ENCODE assay signal across 12 cellular contexts in the genomic region with DNA sequence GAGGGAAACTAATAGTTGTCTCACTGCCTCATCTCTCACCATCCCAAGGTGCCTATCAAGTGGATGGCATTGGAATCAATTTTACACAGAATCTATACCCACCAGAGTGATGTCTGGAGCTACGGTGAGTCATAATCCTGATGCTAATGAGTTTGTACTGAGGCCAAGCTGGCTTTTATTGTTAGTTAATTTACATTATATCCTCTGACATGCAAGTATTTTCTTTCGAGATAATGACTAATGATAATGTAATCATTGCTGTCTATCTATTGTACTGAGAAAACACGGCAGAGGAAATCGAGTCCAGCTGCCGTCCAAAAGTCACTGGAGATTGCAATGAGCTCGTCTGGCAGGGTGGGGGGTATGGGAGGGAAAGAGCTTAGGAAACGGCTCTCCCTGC.
A peak's percentile ranks its signal among the peaks of the same experiment; 100 is the strongest.
DNase-seq lines count a peak whose midpoint lies in the region; ATAC-seq and TF ChIP-seq lines count a peak whose summit lies in the region.
"Had no signal": no experiment of that assay in that cellular context is flagged by ENCODE, and none has a peak within 500 bp of the region (broad histone marks: within the 10 kb centered on the region; RNA-seq: fewer than 3 reads in every experiment).

No MANE protein-coding gene starts in this region.

- H3K9ac ChIP-seq in SK-N-SH, result peak overlapping the region; percentile 54; the same call in 1 of the 2 replicates

- TF ChIP-seq EP300 in SK-N-SH (IDR thresholded peaks at IDR 0.05; ENCODE audit: borderline replicate concordance in 1 of 2, low read depth in 1 of 2, low read length in 1 of 2) (peak; percentile 99 to 100), tibial nerve (IDR thresholded peaks at IDR 0.05) (no peak)

- H3K4me1 ChIP-seq in SK-N-SH (ENCODE audit: control insufficient read depth in 1 of 2, insufficient read depth in 2 of 2, low read depth in 1 of 2, low read length in 1 of 2), result peaks cover 45 to 48% of the 10 kb centered on the region in 2 experiments
- peaks cover 1 to 36% (median 5%) of the 10 kb centered on the region in 4 donors for H3K4me1 ChIP-seq in tibial nerve

- no peak overlapping the region for H3K4me3 ChIP-seq in SK-N-SH (ENCODE audit: low read depth in 2 of 2, low read length in 1 of 2)
- H3K4me3 ChIP-seq in foreskin fibroblast (ENCODE audit: low read depth in 1 of 2, low read length in 2 of 2), result no peak overlapping the region
- no peak overlapping the region for H3K4me3 ChIP-seq in tibial nerve
- H3K4me3 ChIP-seq: A549, thoracic aorta had no signal

- POLR2A ChIA-PET in SK-N-SH (lab: Yijun Ruan, JAX), result interaction anchor here (0.6 to 2.3 kb wide), 3 partner anchors 20 to 431 kb away, joined by 3 to 14 read pairs (median 8); no protein-coding TSS in a partner anchor

- 7% methylated on average over 7 of the region's 7 CpGs for WGBS in SK-N-SH (ENCODE audit: low lambda C conversion rate)
- WGBS in tibial nerve, 2 donors, result 27 to 34% methylated on average over 7 of the region's 7 CpGs

- H3K36me3 ChIP-seq in SK-N-SH (replicated peaks in 1 of 2; ENCODE audit: control insufficient read depth in 1 of 2, insufficient read depth in 2 of 2, low read length in 1 of 2) (peaks cover 9 to 61% of the 10 kb centered on the region in 2 experiments), tibial nerve (peaks cover 0 to 8% (median 0%) of the 10 kb centered on the region in 3 donors)

- peaks cover 52% of the 10 kb centered on the region for H3F3A ChIP-seq in SK-N-SH (replicated peaks; ENCODE audit: insufficient read depth)

- no peak for ATAC-seq in HG03045 (IDR thresholded peaks at IDR 0.05; ENCODE audit: unreplicated experiment)
- ATAC-seq in GM19324 (IDR thresholded peaks at IDR 0.05; ENCODE audit: low FRiP score, unreplicated experiment), result no peak

- no peaks in the 10 kb centered on the region; the same call in 1 of the 2 replicates for H4K20me1 ChIP-seq in SK-N-SH (ENCODE audit: insufficient read depth)

- peaks cover 9% of the 10 kb centered on the region; the same call in 1 of the 2 replicates for H3K79me2 ChIP-seq in SK-N-SH (ENCODE audit: insufficient read depth)

- in situ Hi-C loops in GM13976 (cut with MboI; ENCODE audit: low sequenced_read_pairs, unreplicated experiment), result no loop called here

- H3K9me3 ChIP-seq in SK-N-SH (no peaks in the 10 kb centered on the region), tibial nerve (no peaks in the 10 kb centered on the region)
- H3K9me3 ChIP-seq: A549, thoracic aorta had no signal

- H3K4me2 ChIP-seq in SK-N-SH, result peak overlapping the region; percentile 59
- H3K4me2 ChIP-seq: A549 had no signal

- H3K27me3 ChIP-seq in SK-N-SH (ENCODE audit: insufficient read depth), result no peaks in the 10 kb centered on the region
- H3K27me3 ChIP-seq in tibial nerve, result no peaks in the 10 kb centered on the region

- H3K27ac ChIP-seq in SK-N-SH (ENCODE audit: low read depth in 2 of 2, low read length in 1 of 2) (peak overlapping the region; percentile 91 to 95), tibial nerve (peak overlapping the region in 3 of 4 donors; percentile 8 to 46 (median 9))

- TF ChIP-seq CTCF in SK-N-SH (IDR thresholded peaks at IDR 0.05) (no peak), foreskin fibroblast (IDR thresholded peaks at IDR 0.05; ENCODE audit: low read depth, low read length) (no peak), tibial nerve (IDR thresholded peaks at IDR 0.05) (no peak), GM13976 (IDR thresholded peaks at IDR 0.05; ENCODE audit: borderline replicate concordance, control extremely low read depth, extremely low read depth, insufficient read depth, missing control alignments) (no peak)

- H3K9me2 ChIP-seq in SK-N-SH, result no peaks in the 10 kb centered on the region

- DNase-seq in activated CD8-positive, alpha-beta memory T cell treated with anti-CD3 and anti-CD28 coated beads for 24 hours, result peak; percentile 4
- no peak for DNase-seq in activated CD8-positive, alpha-beta memory T cell treated with anti-CD3 and anti-CD28 coated beads, Interleukin-2, amount 50 U/mL, for 4 hours
- DNase-seq in SK-N-SH (peak; percentile 74), foreskin fibroblast (peak; percentile 88 to 92), tibial nerve (ENCODE audit: low spot score in 2 of 2) (no peak), GM13976 (ENCODE audit: low spot score) (no peak)
- DNase-seq: activated naive CD4-positive, alpha-beta T cell treated with anti-CD3 and anti-CD28 coated beads, Interleukin-2, amount 50 U/mL, for 16 hours; NK-92 treated with Interleukin-12 subunit alpha and Interleukin-12 subunit beta, amount 100 ng/mL, for 24 hours had no signal

- H2AFZ ChIP-seq in SK-N-SH (ENCODE audit: low read depth), result no peak overlapping the region

- no peak; the same call in 1 of the 2 replicates for TF ChIP-seq RAD21 in SK-N-SH (IDR thresholded peaks at IDR 0.05; ENCODE audit: low read length)

- no peak for TF ChIP-seq POLR2A in tibial nerve (IDR thresholded peaks at IDR 0.05)

- CTCF ChIA-PET in SK-N-SH (lab: Yijun Ruan, JAX), result interaction anchor here (0.6 to 3.6 kb wide), 13 partner anchors 16 to 419 kb away, joined by 3 to 50 read pairs (median 4); no protein-coding TSS in a partner anchor

TF ChIP-seq in SK-N-SH, 30 proteins besides CTCF, POLR2A, EP300 and RAD21 (continues in another document):
- TF ChIP-seq GABPA (IDR thresholded peaks at IDR 0.05; ENCODE audit: low read depth) (peak; percentile 38), CHD2 (IDR thresholded peaks at IDR 0.05; ENCODE audit: low read length, partially characterized antibody) (peak; percentile 87), FOXM1 (IDR thresholded peaks at IDR 0.05; ENCODE audit: low read depth) (peak; percentile 100), SIN3A (IDR thresholded peaks at IDR 0.05; ENCODE audit: borderline replicate concordance, low read depth, low read length) (peak; percentile 75; the same call in 1 of the 2 replicates), JUND (IDR thresholded peaks at IDR 0.05) (peak; percentile 100), FOSL2 (IDR thresholded peaks at IDR 0.05; ENCODE audit: borderline replicate concordance, low read depth) (peak; percentile 98), NFIC (IDR thresholded peaks at IDR 0.05; ENCODE audit: borderline replicate concordance) (peak; percentile 99), RXRA (IDR thresholded peaks at IDR 0.05; ENCODE audit: borderline replicate concordance, low read depth) (peak; percentile 94), FOXJ3 (CRISPR knock-in tag; IDR thresholded peaks at IDR 0.05) (peak; percentile 23; the same call in 1 of the 2 replicates), SMC3 (IDR thresholded peaks at IDR 0.05; ENCODE audit: low read depth, low read length) (no peak), TEAD4 (IDR thresholded peaks at IDR 0.05; ENCODE audit: borderline replicate concordance, insufficient read depth) (peak; percentile 100), ELF1 (IDR thresholded peaks at IDR 0.05) (peak; percentile 73; the same call in 1 of the 2 replicates), RFX5 (IDR thresholded peaks at IDR 0.05; ENCODE audit: low read length) (no peak), EZH2phosphoT487 (IDR thresholded peaks at IDR 0.05; ENCODE audit: borderline replicate concordance, low read depth) (no peak; the same call in 1 of the 2 replicates), YY1 (IDR thresholded peaks at IDR 0.05; ENCODE audit: low read depth) (peak; percentile 69), TAF1 (IDR thresholded peaks at IDR 0.05; ENCODE audit: borderline replicate concordance, low read depth, low read length) (peak; percentile 20; the same call in 1 of the 2 replicates), GATA2 (CRISPR knock-in tag; IDR thresholded peaks at IDR 0.05) (peak; percentile 97), TCF12 (IDR thresholded peaks at IDR 0.05) (peak; percentile 100), NRF1 (IDR thresholded peaks at IDR 0.05; ENCODE audit: low read depth, low read length) (no peak)
- TF ChIP-seq, protein P1, sequence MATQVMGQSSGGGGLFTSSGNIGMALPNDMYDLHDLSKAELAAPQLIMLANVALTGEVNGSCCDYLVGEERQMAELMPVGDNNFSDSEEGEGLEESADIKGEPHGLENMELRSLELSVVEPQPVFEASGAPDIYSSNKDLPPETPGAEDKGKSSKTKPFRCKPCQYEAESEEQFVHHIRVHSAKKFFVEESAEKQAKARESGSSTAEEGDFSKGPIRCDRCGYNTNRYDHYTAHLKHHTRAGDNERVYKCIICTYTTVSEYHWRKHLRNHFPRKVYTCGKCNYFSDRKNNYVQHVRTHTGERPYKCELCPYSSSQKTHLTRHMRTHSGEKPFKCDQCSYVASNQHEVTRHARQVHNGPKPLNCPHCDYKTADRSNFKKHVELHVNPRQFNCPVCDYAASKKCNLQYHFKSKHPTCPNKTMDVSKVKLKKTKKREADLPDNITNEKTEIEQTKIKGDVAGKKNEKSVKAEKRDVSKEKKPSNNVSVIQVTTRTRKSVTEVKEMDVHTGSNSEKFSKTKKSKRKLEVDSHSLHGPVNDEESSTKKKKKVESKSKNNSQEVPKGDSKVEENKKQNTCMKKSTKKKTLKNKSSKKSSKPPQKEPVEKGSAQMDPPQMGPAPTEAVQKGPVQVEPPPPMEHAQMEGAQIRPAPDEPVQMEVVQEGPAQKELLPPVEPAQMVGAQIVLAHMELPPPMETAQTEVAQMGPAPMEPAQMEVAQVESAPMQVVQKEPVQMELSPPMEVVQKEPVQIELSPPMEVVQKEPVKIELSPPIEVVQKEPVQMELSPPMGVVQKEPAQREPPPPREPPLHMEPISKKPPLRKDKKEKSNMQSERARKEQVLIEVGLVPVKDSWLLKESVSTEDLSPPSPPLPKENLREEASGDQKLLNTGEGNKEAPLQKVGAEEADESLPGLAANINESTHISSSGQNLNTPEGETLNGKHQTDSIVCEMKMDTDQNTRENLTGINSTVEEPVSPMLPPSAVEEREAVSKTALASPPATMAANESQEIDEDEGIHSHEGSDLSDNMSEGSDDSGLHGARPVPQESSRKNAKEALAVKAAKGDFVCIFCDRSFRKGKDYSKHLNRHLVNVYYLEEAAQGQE (IDR thresholded peaks at IDR 0.05; ENCODE audit: low read depth, low read length), result peak; percentile 58
- TF ChIP-seq, protein P2, sequence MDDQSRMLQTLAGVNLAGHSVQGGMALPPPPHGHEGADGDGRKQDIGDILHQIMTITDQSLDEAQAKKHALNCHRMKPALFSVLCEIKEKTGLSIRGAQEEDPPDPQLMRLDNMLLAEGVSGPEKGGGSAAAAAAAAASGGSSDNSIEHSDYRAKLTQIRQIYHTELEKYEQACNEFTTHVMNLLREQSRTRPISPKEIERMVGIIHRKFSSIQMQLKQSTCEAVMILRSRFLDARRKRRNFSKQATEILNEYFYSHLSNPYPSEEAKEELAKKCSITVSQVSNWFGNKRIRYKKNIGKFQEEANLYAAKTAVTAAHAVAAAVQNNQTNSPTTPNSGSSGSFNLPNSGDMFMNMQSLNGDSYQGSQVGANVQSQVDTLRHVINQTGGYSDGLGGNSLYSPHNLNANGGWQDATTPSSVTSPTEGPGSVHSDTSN (IDR thresholded peaks at IDR 0.05), result peak; percentile 98
- TF ChIP-seq, protein P3, sequence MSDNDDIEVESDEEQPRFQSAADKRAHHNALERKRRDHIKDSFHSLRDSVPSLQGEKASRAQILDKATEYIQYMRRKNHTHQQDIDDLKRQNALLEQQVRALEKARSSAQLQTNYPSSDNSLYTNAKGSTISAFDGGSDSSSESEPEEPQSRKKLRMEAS (IDR thresholded peaks at IDR 0.05; ENCODE audit: low read depth), result peak; percentile 80; the same call in 1 of the 2 replicates

Comparison
In these comparisons a context has a peak if more than half of its experiments do, and no peak if none do; other contexts are left out.
1. DNase-seq: peak in activated CD8-positive, alpha-beta memory T cell treated with anti-CD3 and anti-CD28 coated beads for 24 hours (single experiment), SK-N-SH (single experiment) and foreskin fibroblast (2 of 2); none in activated CD8-positive, alpha-beta memory T cell treated with anti-CD3 and anti-CD28 coated beads, Interleukin-2, amount 50 U/mL, for 4 hours (single experiment), tibial nerve (0 of 2) and GM13976 (single experiment).